In genomic region chr7:145919712-145920111, GRCh38 we compare ENCODE assay signal across 40 cellular contexts.
"Had no signal": no experiment of that assay in that cellular context is flagged by ENCODE, and none has a peak within 500 bp of the region (broad histone marks: within the 10 kb centered on the region; RNA-seq: fewer than 3 reads in every experiment).

No MANE protein-coding gene starts in this region.

- H3K4me3 ChIP-seq: adrenal gland, ascending aorta, body of pancreas, breast epithelium, cardiac muscle cell had no signal

- H3K4me1 Mint-ChIP-seq: activated naive CD4-positive, alpha-beta T cell treated with anti-CD3 and anti-CD28 coated beads, Interleukin-2, amount 10 ng/mL, durations not matched to agents 7 days and 5 days; activated naive CD4-positive, alpha-beta T cell treated with anti-CD3 and anti-CD28 coated beads, Interleukin-2, amount 50 U/mL, for 24 hours; activated naive CD8-positive, alpha-beta T cell treated with anti-CD3 and anti-CD28 coated beads for 36 hours; activated naive CD8-positive, alpha-beta T cell treated with anti-CD3 and anti-CD28 coated beads, Interleukin-2, amount 10 ng/mL, durations not matched to agents 7 days and 5 days; activated naive CD8-positive, alpha-beta T cell treated with anti-CD3 and anti-CD28 coated beads, Interleukin-2, amount 50 U/mL, for 24 hours; activated T-helper 17 cell treated with anti-CD3 and anti-CD28 coated beads, Interleukin-2, amount 50 U/mL, for 72 hours; brain; central memory CD8-positive, alpha-beta T cell had no signal

- H3K36me3 ChIP-seq: adrenal gland, ascending aorta, brain microvascular endothelial cell, breast epithelium, cardiac muscle cell had no signal

- ATAC-seq: activated naive CD4-positive, alpha-beta T cell treated with anti-CD3 and anti-CD28 coated beads, Interleukin-2, amount 50 U/mL, for 72 hours; activated naive CD8-positive, alpha-beta T cell treated with anti-CD3 and anti-CD28 coated beads, Interleukin-2, amount 50 U/mL, for 24 hours; activated T-cell treated with anti-CD3 and anti-CD28 coated beads, Interleukin-2, amount 50 U/mL, for 4 hours; activated T-cell treated with anti-CD3 and anti-CD28 coated beads, Interleukin-2, amount 50 U/mL, for 72 hours; activated T-helper 17 cell treated with anti-CD3 and anti-CD28 coated beads, Interleukin-2, amount 50 U/mL, for 72 hours; body of pancreas had no signal

- H3K4me3 Mint-ChIP-seq: activated naive CD4-positive, alpha-beta T cell treated with anti-CD3 and anti-CD28 coated beads for 36 hours; activated naive CD4-positive, alpha-beta T cell treated with anti-CD3 and anti-CD28 coated beads, Interleukin-2, amount 10 ng/mL, durations not matched to agents 7 days and 5 days; activated naive CD4-positive, alpha-beta T cell treated with anti-CD3 and anti-CD28 coated beads, Interleukin-2, amount 50 U/mL, for 24 hours; activated naive CD8-positive, alpha-beta T cell; activated naive CD8-positive, alpha-beta T cell treated with anti-CD3 and anti-CD28 coated beads for 36 hours; activated naive CD8-positive, alpha-beta T cell treated with anti-CD3 and anti-CD28 coated beads, Interleukin-2, amount 10 ng/mL, durations not matched to agents 7 days and 5 days; activated naive CD8-positive, alpha-beta T cell treated with anti-CD3 and anti-CD28 coated beads, Interleukin-2, amount 50 U/mL, for 24 hours; activated T-cell treated with anti-CD3 and anti-CD28 coated beads, Interleukin-2, amount 50 U/mL, for 24 hours; activated T-cell treated with anti-CD3 and anti-CD28 coated beads, Interleukin-2, amount 50 U/mL, for 4 hours; activated T-cell treated with anti-CD3 and anti-CD28 coated beads, Interleukin-2, amount 50 U/mL, for 72 hours; activated T-helper 1 cell treated with anti-CD3 and anti-CD28 coated beads, Interleukin-12 subunit alpha, Interleukin-12 subunit beta, Interleukin-2, Interleukin-4 antibody, amounts not matched to agents 30 ng/mL and 10 ng/mL and 1 ng/mL, durations not matched to agents 14 hours and 24 hours and 36 hours; activated T-helper 17 cell treated with anti-CD3 and anti-CD28 coated beads, Interleukin-2, amount 50 U/mL, for 72 hours; brain; central memory CD8-positive, alpha-beta T cell had no signal

- H3K4me1 ChIP-seq: adrenal gland, ascending aorta, breast epithelium had no signal

- H3K27ac ChIP-seq: adrenal gland, ascending aorta, body of pancreas, brain microvascular endothelial cell, breast epithelium, cardiac muscle cell had no signal

- DNase-seq: activated effector memory CD4-positive, alpha-beta T cell treated with anti-CD3 and anti-CD28 coated beads, Interleukin-2, amount 50 U/mL, for 16 hours; activated effector memory CD4-positive, alpha-beta T cell treated with Interleukin-2 at 50 U/mL for 16 hours; activated gamma-delta T cell; activated gamma-delta T cell treated with Interleukin-2 at 50 U/mL for 16 hours; activated naive CD4-positive, alpha-beta T cell; activated naive CD4-positive, alpha-beta T cell treated with anti-CD3 and anti-CD28 coated beads for 36 hours; activated naive CD4-positive, alpha-beta T cell treated with anti-CD3 and anti-CD28 coated beads, Interleukin-2, amount 10 ng/mL, durations not matched to agents 7 days and 5 days; activated naive CD4-positive, alpha-beta T cell treated with anti-CD3 and anti-CD28 coated beads, Interleukin-2, amount 50 U/mL, for 16 hours; activated naive CD4-positive, alpha-beta T cell treated with Interleukin-2 at 50 U/mL for 16 hours; activated naive CD8-positive, alpha-beta T cell treated with anti-CD3 and anti-CD28 coated beads for 36 hours; activated naive CD8-positive, alpha-beta T cell treated with anti-CD3 and anti-CD28 coated beads, Interleukin-2, amount 10 ng/mL, durations not matched to agents 7 days and 5 days; activated naive CD8-positive, alpha-beta T cell treated with anti-CD3 and anti-CD28 coated beads, Interleukin-2, amount 50 U/mL, for 24 hours; activated T-cell treated with anti-CD3 and anti-CD28 coated beads, Interleukin-2, amount 50 U/mL, for 1 hour; activated T-cell treated with anti-CD3 and anti-CD28 coated beads, Interleukin-2, amount 50 U/mL, for 24 hours; activated T-cell treated with anti-CD3 and anti-CD28 coated beads, Interleukin-2, amount 50 U/mL, for 4 hours; activated T-cell treated with anti-CD3 and anti-CD28 coated beads, Interleukin-2, amount 50 U/mL, for 48 hours; activated T-cell treated with anti-CD3 and anti-CD28 coated beads, Interleukin-2, amount 50 U/mL, for 72 hours; adrenal gland; amniotic stem cell; amygdala; anterior cingulate cortex; aorta; body of pancreas; brain microvascular endothelial cell; caudate nucleus; central memory CD4-positive, alpha-beta T cell; cerebellar nuclear complex had no signal

- H3K27me3 Mint-ChIP-seq: activated naive CD4-positive, alpha-beta T cell treated with anti-CD3 and anti-CD28 coated beads, Interleukin-2, amount 10 ng/mL, durations not matched to agents 7 days and 5 days; activated naive CD4-positive, alpha-beta T cell treated with anti-CD3 and anti-CD28 coated beads, Interleukin-2, amount 50 U/mL, for 24 hours; activated naive CD8-positive, alpha-beta T cell; activated naive CD8-positive, alpha-beta T cell treated with anti-CD3 and anti-CD28 coated beads for 36 hours; activated naive CD8-positive, alpha-beta T cell treated with anti-CD3 and anti-CD28 coated beads, Interleukin-2, amount 10 ng/mL, durations not matched to agents 7 days and 5 days; activated naive CD8-positive, alpha-beta T cell treated with anti-CD3 and anti-CD28 coated beads, Interleukin-2, amount 50 U/mL, for 24 hours; activated T-cell treated with anti-CD3 and anti-CD28 coated beads, Interleukin-2, amount 50 U/mL, for 24 hours; activated T-helper 17 cell treated with anti-CD3 and anti-CD28 coated beads, Interleukin-2, amount 50 U/mL, for 72 hours; brain; central memory CD8-positive, alpha-beta T cell had no signal

- FAIRE-seq: astrocyte, bronchial epithelial cell had no signal

- H3K36me3 Mint-ChIP-seq: activated naive CD4-positive, alpha-beta T cell treated with anti-CD3 and anti-CD28 coated beads, Interleukin-2, amount 10 ng/mL, durations not matched to agents 7 days and 5 days; activated naive CD4-positive, alpha-beta T cell treated with anti-CD3 and anti-CD28 coated beads, Interleukin-2, amount 50 U/mL, for 24 hours; activated naive CD8-positive, alpha-beta T cell; activated naive CD8-positive, alpha-beta T cell treated with anti-CD3 and anti-CD28 coated beads for 36 hours; activated naive CD8-positive, alpha-beta T cell treated with anti-CD3 and anti-CD28 coated beads, Interleukin-2, amount 10 ng/mL, durations not matched to agents 7 days and 5 days; brain had no signal

- H3K27me3 ChIP-seq: adrenal gland, ascending aorta, body of pancreas, brain microvascular endothelial cell, breast epithelium, cardiac muscle cell had no signal

- H3K27ac Mint-ChIP-seq: activated naive CD4-positive, alpha-beta T cell treated with anti-CD3 and anti-CD28 coated beads for 36 hours; activated naive CD4-positive, alpha-beta T cell treated with anti-CD3 and anti-CD28 coated beads, Interleukin-2, amount 10 ng/mL, durations not matched to agents 7 days and 5 days; activated naive CD4-positive, alpha-beta T cell treated with anti-CD3 and anti-CD28 coated beads, Interleukin-2, amount 50 U/mL, for 24 hours; activated naive CD4-positive, alpha-beta T cell treated with anti-CD3 and anti-CD28 coated beads, Interleukin-2, amount 50 U/mL, for 72 hours; activated naive CD8-positive, alpha-beta T cell; activated naive CD8-positive, alpha-beta T cell treated with anti-CD3 and anti-CD28 coated beads for 36 hours; activated naive CD8-positive, alpha-beta T cell treated with anti-CD3 and anti-CD28 coated beads, Interleukin-2, amount 10 ng/mL, durations not matched to agents 7 days and 5 days; activated naive CD8-positive, alpha-beta T cell treated with anti-CD3 and anti-CD28 coated beads, Interleukin-2, amount 50 U/mL, for 24 hours; activated T-cell treated with anti-CD3 and anti-CD28 coated beads, Interleukin-2, amount 50 U/mL, for 24 hours; activated T-cell treated with anti-CD3 and anti-CD28 coated beads, Interleukin-2, amount 50 U/mL, for 72 hours; activated T-helper 1 cell treated with anti-CD3 and anti-CD28 coated beads, Interleukin-12 subunit alpha, Interleukin-12 subunit beta, Interleukin-2, Interleukin-4 antibody, amounts not matched to agents 30 ng/mL and 10 ng/mL and 1 ng/mL, durations not matched to agents 14 hours and 24 hours and 36 hours; activated T-helper 17 cell treated with anti-CD3 and anti-CD28 coated beads, Interleukin-2, amount 50 U/mL, for 72 hours; activated T-helper 2 cell treated with anti-CD3 and anti-CD28 coated beads, Interferon-gamma antibody, Interleukin-2, Interleukin-4, amounts not matched to agents 10 μg/mL and 5 μg/mL and 100 μg/mL, durations not matched to agents 14 hours and 24 hours and 36 hours; brain had no signal

- H3K9me3 ChIP-seq: ascending aorta had no signal
